Comparison of ENCODE assay signal across 18 cellular contexts in the genomic region with DNA sequence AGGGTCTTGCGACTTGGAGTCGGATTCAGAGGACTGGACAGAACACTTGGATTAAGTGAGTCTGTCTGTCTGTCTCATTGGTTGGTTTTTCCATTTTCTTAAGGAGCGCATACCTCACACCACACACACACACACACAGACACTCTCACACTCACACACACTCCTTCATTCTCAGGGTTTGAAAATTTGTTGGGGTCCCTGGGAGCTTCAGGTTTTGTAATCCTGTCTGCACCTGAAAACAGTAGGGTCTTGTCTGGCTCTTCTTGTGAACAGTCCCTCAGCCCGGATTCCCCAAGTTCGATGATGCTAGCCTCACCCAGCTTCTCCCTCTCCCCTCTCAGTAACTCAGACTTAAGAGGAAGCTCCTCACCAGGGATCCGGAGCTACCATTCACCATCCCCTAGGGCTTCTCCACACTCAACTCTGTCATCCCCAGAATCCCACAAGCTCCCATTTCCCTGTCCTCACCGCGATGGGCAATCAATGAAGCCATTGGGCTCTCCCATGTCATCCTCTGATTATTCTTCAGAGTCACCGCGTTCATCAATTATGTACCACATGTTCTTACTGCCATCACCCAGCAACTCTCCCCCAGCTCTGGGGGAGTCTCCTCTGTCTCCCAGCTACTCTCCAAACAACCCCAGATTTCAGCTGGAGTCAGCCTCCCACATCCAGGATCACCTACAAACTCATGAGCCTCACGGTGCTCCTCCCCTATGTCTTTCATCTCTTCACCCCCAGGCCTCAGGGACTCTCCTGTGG.
A peak's percentile ranks its signal among the peaks of the same experiment; 100 is the strongest.
DNase-seq lines count a peak whose midpoint lies in the region; ATAC-seq and TF ChIP-seq lines count a peak whose summit lies in the region.
"Had no signal": no experiment of that assay in that cellular context is flagged by ENCODE, and none has a peak within 500 bp of the region (broad histone marks: within the 10 kb centered on the region; RNA-seq: fewer than 3 reads in every experiment).

No MANE protein-coding gene starts in this region.

- H3K4me1 ChIP-seq in esophagus muscularis mucosa, result no peaks in the 10 kb centered on the region
- H3K4me1 ChIP-seq in naive thymus-derived CD4-positive, alpha-beta T cell (ENCODE audit: control insufficient read depth in 2 of 2, insufficient read depth in 2 of 2, low read length in 2 of 2), result no peaks in the 10 kb centered on the region
- H3K4me1 ChIP-seq: BLaER1 treated with 17β-estradiol and CSF1 and Interleukin-3, amounts not matched to agents 10 nM and 100 nM; psoas muscle had no signal

- no peaks in the 10 kb centered on the region for H3K36me3 ChIP-seq in esophagus muscularis mucosa
- H3K36me3 ChIP-seq in naive thymus-derived CD4-positive, alpha-beta T cell (ENCODE audit: control insufficient read depth in 2 of 3, insufficient read depth in 3 of 3, low read length in 3 of 3), result no peaks in the 10 kb centered on the region
- H3K36me3 ChIP-seq: BLaER1 treated with 17β-estradiol and CSF1 and Interleukin-3, amounts not matched to agents 10 nM and 100 nM had no signal

- ATAC-seq in naive thymus-derived CD4-positive, alpha-beta T cell, result peak; percentile 16
- ATAC-seq in HG03342 (IDR thresholded peaks at IDR 0.05; ENCODE audit: unreplicated experiment), result no peak
- ATAC-seq in HG03045 (IDR thresholded peaks at IDR 0.05; ENCODE audit: unreplicated experiment), result no peak
- ATAC-seq: stimulated activated naive B cell treated with anti-CD40 and anti-IgM and Interleukin-4, amounts not matched to agents 10 μg/mL and 1 μg/mL and 100 μg/mL, for 72 hours had no signal

- no peak overlapping the region for H3K27ac Mint-ChIP-seq in naive thymus-derived CD4-positive, alpha-beta T cell
- H3K27ac Mint-ChIP-seq: activated naive CD8-positive, alpha-beta T cell treated with anti-CD3 and anti-CD28 coated beads, Interleukin-2, amount 10 ng/mL, durations not matched to agents 7 days and 5 days; natural killer cell; stimulated activated naive B cell treated with anti-CD40 and anti-IgM and Interleukin-4, amounts not matched to agents 10 μg/mL and 1 μg/mL and 100 μg/mL, for 72 hours had no signal

- TF ChIP-seq CTCF in GM10266 (IDR thresholded peaks at IDR 0.05; ENCODE audit: control insufficient read depth, insufficient read depth, low read depth, missing control alignments), result no peak
- TF ChIP-seq CTCF in esophagus muscularis mucosa (IDR thresholded peaks at IDR 0.05), result no peak

- 56% methylated on average over 11 of the region's 11 CpGs for WGBS in esophagus muscularis mucosa

- DNase-seq in GM10266 (ENCODE audit: extremely low spot score) (peak; percentile 26), NCI-H2227 (lab: John Stamatoyannopoulos, UW; ENCODE audit: unreplicated experiment) (peak; percentile 79), esophagus muscularis mucosa (ENCODE audit: extremely low spot score) (peak; percentile 92), NCI-H187 treated with DMSO at 0.1 percent for 48 hours (lab: John Stamatoyannopoulos, UW) (no peak)
- no peak for DNase-seq in naive thymus-derived CD4-positive, alpha-beta T cell
- DNase-seq: activated naive CD8-positive, alpha-beta T cell treated with anti-CD3 and anti-CD28 coated beads, Interleukin-2, amount 10 ng/mL, durations not matched to agents 7 days and 5 days; DMS 273 treated with DMSO at 0.1 percent for 48 hours; effector CD8-positive, alpha-beta T cell; natural killer cell; NCI-H1092 treated with DMSO at 0.1 percent for 48 hours; NCI-H226; psoas muscle; SK-N-SH; stimulated activated naive B cell treated with anti-CD40 and anti-IgM and Interleukin-4, amounts not matched to agents 10 μg/mL and 1 μg/mL and 100 μg/mL, for 72 hours; trophoblast cell had no signal

- H3K4me3 ChIP-seq in esophagus muscularis mucosa, result no peak overlapping the region
- no peak overlapping the region for H3K4me3 ChIP-seq in naive thymus-derived CD4-positive, alpha-beta T cell (ENCODE audit: low read length)
- H3K4me3 ChIP-seq: BLaER1 treated with 17β-estradiol and CSF1 and Interleukin-3, amounts not matched to agents 10 nM and 100 nM; psoas muscle had no signal

- peaks cover 0 to 2% (median 0%) of the 10 kb centered on the region in 4 donors for H3K9me3 ChIP-seq in esophagus muscularis mucosa
- peaks cover 0 to 17% (median 0%) of the 10 kb centered on the region in 3 experiments for H3K9me3 ChIP-seq in naive thymus-derived CD4-positive, alpha-beta T cell (ENCODE audit: control insufficient read depth in 2 of 3, low read length in 3 of 3)
- H3K9me3 ChIP-seq: psoas muscle, SK-N-SH had no signal

- peaks cover 0 to 28% (median 5%) of the 10 kb centered on the region in 5 donors for H3K36me3 Mint-ChIP-seq in naive thymus-derived CD4-positive, alpha-beta T cell
- H3K36me3 Mint-ChIP-seq: activated naive CD8-positive, alpha-beta T cell treated with anti-CD3 and anti-CD28 coated beads, Interleukin-2, amount 10 ng/mL, durations not matched to agents 7 days and 5 days; stimulated activated naive B cell treated with anti-CD40 and anti-IgM and Interleukin-4, amounts not matched to agents 10 μg/mL and 1 μg/mL and 100 μg/mL, for 72 hours had no signal

- H3K27me3 ChIP-seq in esophagus muscularis mucosa, result peaks cover 0 to 55% (median 12%) of the 10 kb centered on the region in 4 donors
- no peaks in the 10 kb centered on the region for H3K27me3 ChIP-seq in naive thymus-derived CD4-positive, alpha-beta T cell (ENCODE audit: control insufficient read depth in 2 of 2, insufficient read depth in 2 of 2, low read length in 2 of 2)
- H3K27me3 ChIP-seq: BLaER1 treated with 17β-estradiol and CSF1 and Interleukin-3, amounts not matched to agents 10 nM and 100 nM had no signal

- no peak overlapping the region for H3K4me3 Mint-ChIP-seq in naive thymus-derived CD4-positive, alpha-beta T cell
- H3K4me3 Mint-ChIP-seq: activated naive CD8-positive, alpha-beta T cell treated with anti-CD3 and anti-CD28 coated beads, Interleukin-2, amount 10 ng/mL, durations not matched to agents 7 days and 5 days; natural killer cell; stimulated activated naive B cell treated with anti-CD40 and anti-IgM and Interleukin-4, amounts not matched to agents 10 μg/mL and 1 μg/mL and 100 μg/mL, for 72 hours had no signal

- no peak overlapping the region for H3K27ac ChIP-seq in esophagus muscularis mucosa (replicated peaks in 1 of 4)
- no peak overlapping the region for H3K27ac ChIP-seq in naive thymus-derived CD4-positive, alpha-beta T cell (ENCODE audit: low read depth, low read length)
- H3K27ac ChIP-seq: BLaER1 treated with 17β-estradiol and CSF1 and Interleukin-3, amounts not matched to agents 10 nM and 100 nM; psoas muscle had no signal

- POLR2A ChIA-PET in naive thymus-derived CD4-positive, alpha-beta T cell (lab: Charles Lee), result no interaction called here

- peaks cover 25 to 67% (median 46%) of the 10 kb centered on the region in 11 donors for H3K9me3 Mint-ChIP-seq in naive thymus-derived CD4-positive, alpha-beta T cell

- peaks cover 0 to 55% (median 44%) of the 10 kb centered on the region in 5 donors for H3K27me3 Mint-ChIP-seq in naive thymus-derived CD4-positive, alpha-beta T cell
- H3K27me3 Mint-ChIP-seq: activated naive CD8-positive, alpha-beta T cell treated with anti-CD3 and anti-CD28 coated beads, Interleukin-2, amount 10 ng/mL, durations not matched to agents 7 days and 5 days had no signal

- TF ChIP-seq POLR2A in esophagus muscularis mucosa (IDR thresholded peaks at IDR 0.05; ENCODE audit: low read depth), result no peak

- peaks cover 0 to 10% (median 0%) of the 10 kb centered on the region in 7 donors for H3K4me1 Mint-ChIP-seq in naive thymus-derived CD4-positive, alpha-beta T cell
- H3K4me1 Mint-ChIP-seq: activated naive CD8-positive, alpha-beta T cell treated with anti-CD3 and anti-CD28 coated beads, Interleukin-2, amount 10 ng/mL, durations not matched to agents 7 days and 5 days; natural killer cell; stimulated activated naive B cell treated with anti-CD40 and anti-IgM and Interleukin-4, amounts not matched to agents 10 μg/mL and 1 μg/mL and 100 μg/mL, for 72 hours had no signal

- CTCF ChIA-PET in naive thymus-derived CD4-positive, alpha-beta T cell (lab: Charles Lee), result no interaction called here

- intact Hi-C loops in esophagus muscularis mucosa (cut with DNase I), result no loop called here
- intact Hi-C loops in naive thymus-derived CD4-positive, alpha-beta T cell (cut with micrococcal nuclease), result no loop called here

- TF ChIP-seq EP300 in esophagus muscularis mucosa (IDR thresholded peaks at IDR 0.05), result no peak

Comparison
In these comparisons a context has a peak if more than half of its experiments do, and no peak if none do; other contexts are left out.
1. DNase-seq: peak in GM10266 (single experiment), NCI-H2227 (single experiment) and esophagus muscularis mucosa (single experiment); none in naive thymus-derived CD4-positive, alpha-beta T cell (0 of 9) and NCI-H187 treated with DMSO at 0.1 percent for 48 hours (single experiment).